ENCODE assay signal across 20 cellular contexts in the genomic region with DNA sequence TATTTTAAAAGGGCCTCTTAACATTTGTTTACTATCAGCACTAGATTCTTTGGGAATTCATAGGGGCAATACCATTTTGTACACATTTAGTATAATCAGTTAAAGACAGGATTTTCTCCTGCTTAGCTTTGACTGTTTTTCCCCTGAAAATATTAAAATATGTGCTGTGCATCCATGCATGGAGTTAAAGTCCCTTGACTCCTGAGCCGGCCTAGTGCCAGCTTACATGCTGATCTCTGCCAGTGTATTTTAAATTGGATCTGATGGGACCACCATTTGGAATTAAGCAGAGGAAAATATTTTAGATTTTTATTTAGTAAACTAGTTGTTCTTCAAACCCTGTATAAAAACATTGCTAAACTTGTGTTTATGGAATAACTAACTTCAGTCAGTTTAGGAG.
"Had no signal": no experiment of that assay in that cellular context is flagged by ENCODE, and none has a peak within 500 bp of the region (broad histone marks: within the 10 kb centered on the region; RNA-seq: fewer than 3 reads in every experiment).

No MANE protein-coding gene starts in this region.

- H3K4me3 ChIP-seq: lower lobe of right lung, pancreas, right atrium auricular region, smooth muscle cell, suprapubic skin, vagina had no signal

- H3K4me2 ChIP-seq: smooth muscle cell had no signal

- H3K36me3 ChIP-seq: lower lobe of right lung, neutrophil, pancreas, right atrium auricular region, suprapubic skin, vagina had no signal

- H3K9me3 ChIP-seq: lower lobe of right lung, neutrophil, pancreas, right atrium auricular region, suprapubic skin, vagina had no signal

- ATAC-seq: effector memory CD8-positive, alpha-beta T cell; left ventricle myocardium superior; lower lobe of right lung; natural killer cell; pancreas; sciatic nerve; stimulated activated naive CD8-positive, alpha-beta T cell treated with anti-CD3 and anti-CD28 coated beads, Interleukin-15, amount 100 ng/mL, for 72 hours had no signal

- H3K27ac ChIP-seq: lower lobe of right lung, neutrophil, pancreas, right atrium auricular region, suprapubic skin, vagina had no signal

- DNase-seq: cortex of kidney; effector memory CD8-positive, alpha-beta T cell; hypothalamus; left ventricle myocardium superior; lower lobe of right lung; natural killer cell; pancreas; stimulated activated CD4-positive, alpha-beta T cell treated with anti-CD3 and anti-CD28 coated beads, Interleukin-12 subunit alpha, Interleukin-12 subunit beta, amount 100 ng/mL, for 4 hours; stimulated activated CD4-positive, alpha-beta T cell treated with anti-CD3 and anti-CD28 coated beads, Interleukin-1b, Interleukin-23, amount 100 ng/mL, for 48 hours; stimulated activated CD4-positive, alpha-beta T cell treated with anti-CD3 and anti-CD28 coated beads, Interleukin-4, amount 100 ng/mL, for 1 hour; stimulated activated CD8-positive, alpha-beta memory T cell treated with anti-CD3 and anti-CD28 coated beads, Interleukin-4, amount 100 ng/mL, for 48 hours; stimulated activated naive CD4-positive, alpha-beta T cell; stimulated activated naive CD8-positive, alpha-beta T cell treated with anti-CD3 and anti-CD28 coated beads, Interleukin-15, amount 100 ng/mL, for 72 hours; trophoblast cell had no signal

- H3K27me3 ChIP-seq: neutrophil, pancreas, right atrium auricular region, suprapubic skin, vagina had no signal

- H3K4me1 ChIP-seq: lower lobe of right lung, pancreas, right atrium auricular region, suprapubic skin, vagina had no signal
